ENCODE assay signal across 1 cellular context in the genomic region with DNA sequence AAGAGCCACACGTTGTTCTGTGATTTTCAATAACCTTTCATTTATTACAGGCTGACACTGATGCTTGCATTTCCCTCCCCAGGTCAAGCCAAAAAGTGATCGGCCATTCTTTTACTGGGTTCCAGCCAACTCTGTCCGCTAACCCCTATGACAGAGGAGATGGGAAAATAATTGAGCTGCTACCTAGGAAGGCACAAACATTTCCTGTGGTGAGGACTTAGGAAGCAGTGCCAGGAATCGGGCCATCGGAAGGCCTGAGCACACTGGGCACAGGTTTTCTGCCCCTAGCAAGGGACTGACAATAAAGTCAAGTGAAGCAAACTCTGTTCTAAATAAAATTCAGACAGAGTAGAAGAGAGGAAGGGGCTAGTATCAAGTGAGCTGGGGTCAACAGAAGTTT.
TF ChIP-seq lines count a peak whose summit lies in the region.

No MANE protein-coding gene starts in this region.

TF ChIP-seq in GM23338, 12 proteins besides CTCF, POLR2A, EP300 and RAD21 (continued from another document):
- TF ChIP-seq, protein P1, sequence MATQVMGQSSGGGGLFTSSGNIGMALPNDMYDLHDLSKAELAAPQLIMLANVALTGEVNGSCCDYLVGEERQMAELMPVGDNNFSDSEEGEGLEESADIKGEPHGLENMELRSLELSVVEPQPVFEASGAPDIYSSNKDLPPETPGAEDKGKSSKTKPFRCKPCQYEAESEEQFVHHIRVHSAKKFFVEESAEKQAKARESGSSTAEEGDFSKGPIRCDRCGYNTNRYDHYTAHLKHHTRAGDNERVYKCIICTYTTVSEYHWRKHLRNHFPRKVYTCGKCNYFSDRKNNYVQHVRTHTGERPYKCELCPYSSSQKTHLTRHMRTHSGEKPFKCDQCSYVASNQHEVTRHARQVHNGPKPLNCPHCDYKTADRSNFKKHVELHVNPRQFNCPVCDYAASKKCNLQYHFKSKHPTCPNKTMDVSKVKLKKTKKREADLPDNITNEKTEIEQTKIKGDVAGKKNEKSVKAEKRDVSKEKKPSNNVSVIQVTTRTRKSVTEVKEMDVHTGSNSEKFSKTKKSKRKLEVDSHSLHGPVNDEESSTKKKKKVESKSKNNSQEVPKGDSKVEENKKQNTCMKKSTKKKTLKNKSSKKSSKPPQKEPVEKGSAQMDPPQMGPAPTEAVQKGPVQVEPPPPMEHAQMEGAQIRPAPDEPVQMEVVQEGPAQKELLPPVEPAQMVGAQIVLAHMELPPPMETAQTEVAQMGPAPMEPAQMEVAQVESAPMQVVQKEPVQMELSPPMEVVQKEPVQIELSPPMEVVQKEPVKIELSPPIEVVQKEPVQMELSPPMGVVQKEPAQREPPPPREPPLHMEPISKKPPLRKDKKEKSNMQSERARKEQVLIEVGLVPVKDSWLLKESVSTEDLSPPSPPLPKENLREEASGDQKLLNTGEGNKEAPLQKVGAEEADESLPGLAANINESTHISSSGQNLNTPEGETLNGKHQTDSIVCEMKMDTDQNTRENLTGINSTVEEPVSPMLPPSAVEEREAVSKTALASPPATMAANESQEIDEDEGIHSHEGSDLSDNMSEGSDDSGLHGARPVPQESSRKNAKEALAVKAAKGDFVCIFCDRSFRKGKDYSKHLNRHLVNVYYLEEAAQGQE (IDR thresholded peaks at IDR 0.05; ENCODE audit: unreplicated experiment) = no peak
- TF ChIP-seq CREB1 (CRISPR knock-in tag; IDR thresholded peaks at IDR 0.05; ENCODE audit: low read depth) = no peak
